Comparison of ENCODE assay signal across 25 cellular contexts in genomic region chr6:103819509-103819908, GRCh38.
"Had no signal": no experiment of that assay in that cellular context is flagged by ENCODE, and none has a peak within 500 bp of the region (broad histone marks: within the 10 kb centered on the region; RNA-seq: fewer than 3 reads in every experiment).

No MANE protein-coding gene starts in this region.

- H2AFZ ChIP-seq: parathyroid adenoma had no signal

- H3K9me3 ChIP-seq: gastrocnemius medialis, lower lobe of right lung, prostate gland, right atrium auricular region, suprapubic skin, transverse colon, upper lobe of right lung, uterus had no signal

- H3K36me3 Mint-ChIP-seq: natural killer cell had no signal

- H3K27ac Mint-ChIP-seq: endodermal cell; natural killer cell; stimulated activated naive CD8-positive, alpha-beta T cell treated with anti-CD3 and anti-CD28 coated beads, Interleukin-15, amount 100 ng/mL, for 72 hours had no signal

- H3K9ac ChIP-seq: parathyroid adenoma had no signal

- H3K4me1 ChIP-seq: gastrocnemius medialis, lower lobe of right lung, parathyroid adenoma, prostate gland, right atrium auricular region, suprapubic skin, transverse colon, upper lobe of right lung, uterus had no signal

- H3K4me3 Mint-ChIP-seq: endodermal cell; natural killer cell; stimulated activated naive CD8-positive, alpha-beta T cell treated with anti-CD3 and anti-CD28 coated beads, Interleukin-15, amount 100 ng/mL, for 72 hours had no signal

- H3K27ac ChIP-seq: dorsolateral prefrontal cortex, epithelial cell of prostate, gastrocnemius medialis, lower lobe of right lung, parathyroid adenoma, prostate gland, right atrium auricular region, suprapubic skin, transverse colon, upper lobe of right lung, uterus had no signal

- H3K4me1 Mint-ChIP-seq: natural killer cell; stimulated activated naive CD8-positive, alpha-beta T cell treated with anti-CD3 and anti-CD28 coated beads, Interleukin-15, amount 100 ng/mL, for 72 hours had no signal

- ATAC-seq: esophagus mucosa; gastrocnemius medialis; left ventricle myocardium superior; lower lobe of right lung; natural killer cell; sciatic nerve; stimulated activated naive CD8-positive, alpha-beta T cell treated with anti-CD3 and anti-CD28 coated beads, Interleukin-15, amount 100 ng/mL, for 72 hours; upper lobe of right lung had no signal

- H3K36me3 ChIP-seq: gastrocnemius medialis, lower lobe of right lung, prostate gland, right atrium auricular region, suprapubic skin, transverse colon, upper lobe of right lung, uterus had no signal

- DNase-seq: dorsolateral prefrontal cortex; effector CD8-positive, alpha-beta T cell; foreskin fibroblast; gastrocnemius medialis; head of caudate nucleus; left ventricle myocardium superior; lower lobe of right lung; natural killer cell; stimulated activated CD4-positive, alpha-beta T cell treated with anti-CD3 and anti-CD28 coated beads, Interleukin-12 subunit alpha, Interleukin-12 subunit beta, amount 100 ng/mL, for 4 hours; stimulated activated CD4-positive, alpha-beta T cell treated with anti-CD3 and anti-CD28 coated beads, Interleukin-1b, Interleukin-23, amount 100 ng/mL, for 48 hours; stimulated activated CD4-positive, alpha-beta T cell treated with anti-CD3 and anti-CD28 coated beads, Interleukin-4, amount 100 ng/mL, for 1 hour; stimulated activated CD8-positive, alpha-beta memory T cell treated with anti-CD3 and anti-CD28 coated beads, Interleukin-4, amount 100 ng/mL, for 48 hours; stimulated activated naive CD8-positive, alpha-beta T cell treated with anti-CD3 and anti-CD28 coated beads, Interleukin-15, amount 100 ng/mL, for 72 hours; transverse colon; upper lobe of right lung; uterus had no signal

- H3K4me3 ChIP-seq: dorsolateral prefrontal cortex, gastrocnemius medialis, lower lobe of right lung, prostate gland, right atrium auricular region, smooth muscle cell, suprapubic skin, transverse colon, upper lobe of right lung, uterus had no signal

- H3K4me2 ChIP-seq: smooth muscle cell had no signal

- H3K27me3 ChIP-seq: dorsolateral prefrontal cortex, gastrocnemius medialis, right atrium auricular region, suprapubic skin, transverse colon, upper lobe of right lung, uterus had no signal

- H3K79me2 ChIP-seq: parathyroid adenoma had no signal
